In genomic region chr19:3275583-3276340, GRCh38 we compare ENCODE assay signal across 9 cellular contexts. TPM values are rescaled to one million over a fixed set of nuclear protein-coding genes. Genes with fewer than 3 reads are reported as not detected.
DNase-seq lines count a peak whose midpoint lies in the region; ATAC-seq and TF ChIP-seq lines count a peak whose summit lies in the region.
"Had no signal": no experiment of that assay in that cellular context is flagged by ENCODE, and none has a peak within 500 bp of the region (broad histone marks: within the 10 kb centered on the region; RNA-seq: fewer than 3 reads in every experiment).

No MANE protein-coding gene starts in this region.

- H3K4me3 ChIP-seq in gastroesophageal sphincter (peak overlapping the region in 1 of 2 donors; percentile 43), parathyroid adenoma (ENCODE audit: low read depth, low read length) (peak overlapping the region; percentile 52), upper lobe of right lung (peak overlapping the region; percentile 40)

- TF ChIP-seq POLR2A in gastroesophageal sphincter (IDR thresholded peaks at IDR 0.05): no peak

- H3K36me3 ChIP-seq in gastroesophageal sphincter (no peaks in the 10 kb centered on the region), parathyroid adenoma (ENCODE audit: control insufficient read depth, insufficient read depth, low read length) (no peaks in the 10 kb centered on the region), upper lobe of right lung (no peaks in the 10 kb centered on the region)

- H3K4me2 ChIP-seq in parathyroid adenoma (ENCODE audit: low read length): peak overlapping the region; percentile 80

- no peak for TF ChIP-seq EP300 in gastroesophageal sphincter (IDR thresholded peaks at IDR 0.05)

- peaks cover 0 to 15% (median 0%) of the 10 kb centered on the region in 3 donors for H3K9me3 ChIP-seq in gastroesophageal sphincter
- no peaks in the 10 kb centered on the region for H3K9me3 ChIP-seq in parathyroid adenoma (ENCODE audit: control insufficient read depth, low read length)
- no peaks in the 10 kb centered on the region for H3K9me3 ChIP-seq in upper lobe of right lung

- TF ChIP-seq CTCF in gastroesophageal sphincter (IDR thresholded peaks at IDR 0.05) (no peak), parathyroid adenoma (IDR thresholded peaks at IDR 0.05) (peak; percentile 40), upper lobe of right lung (IDR thresholded peaks at IDR 0.05) (peak; percentile 18)

- 50% methylated on average over 1 of the region's 45 CpGs; no CpG with 5 or more reads in 1 of the 2 donors for WGBS in gastroesophageal sphincter (ENCODE audit: low coverage in 1 of 2), 2 donors

- H3K27me3 ChIP-seq in gastroesophageal sphincter (peaks cover 98% of the 10 kb centered on the region), parathyroid adenoma (ENCODE audit: control insufficient read depth, insufficient read depth, low read length) (no peaks in the 10 kb centered on the region), upper lobe of right lung (peaks cover 70% of the 10 kb centered on the region)

- DNase-seq in GDM1 (lab: John Stamatoyannopoulos, UW) (peak; percentile 88), LoVo (ENCODE audit: low spot score) (peak; percentile 89), SK-MEL-5 (ENCODE audit: low read depth, low spot score) (peak; percentile 88), upper lobe of right lung (peak; percentile 90)
- DNase-seq in activated gamma-delta T cell treated with anti-CD3 and anti-CD28 coated beads, Interleukin-2, amount 50 U/mL, for 16 hours (ENCODE audit: low read depth): peak; percentile 81

- in situ Hi-C loops in SK-MEL-5 (cut with HindIII; ENCODE audit: low pct_unique_long_range_greater_than_20kb, low sequenced_read_pairs): no loop called here

- no peaks in the 10 kb centered on the region for H3K79me2 ChIP-seq in parathyroid adenoma

- H3K27ac ChIP-seq in gastroesophageal sphincter: no peak overlapping the region
- no peak overlapping the region for H3K27ac ChIP-seq in parathyroid adenoma
- no peak overlapping the region for H3K27ac ChIP-seq in upper lobe of right lung

- H3K9ac ChIP-seq in parathyroid adenoma: no peak overlapping the region

- ATAC-seq in gastroesophageal sphincter (peak; percentile 32), upper lobe of right lung (peak; percentile 90), HG03135 (IDR thresholded peaks at IDR 0.05; ENCODE audit: unreplicated experiment) (no peak)

- H3K4me1 ChIP-seq in gastroesophageal sphincter (peaks cover 0 to 16% (median 6%) of the 10 kb centered on the region in 3 donors), parathyroid adenoma (peaks cover 2% of the 10 kb centered on the region), upper lobe of right lung (no peaks in the 10 kb centered on the region)

- intact Hi-C loops in upper lobe of right lung (cut with DNase I): no loop called here

- peak overlapping the region; percentile 88 for H2AFZ ChIP-seq in parathyroid adenoma

RNA-seq across cellular contexts. Expression of gene CELF5, which starts 51.3 kb away (rescaled TPM):
- total RNA-seq in SK-MEL-5 (2014; rRNA removed; shearing (Covaris generic)): not detected in 2 replicates
- 0.21 and 1.3 TPM in 2 replicates for polyA plus RNA-seq in SK-MEL-5 (2015; cell fraction: cytosol; rRNA removed)
- 0.26 and 1.3 TPM in 2 replicates for polyA plus RNA-seq in SK-MEL-5 (2015; cell fraction: nucleus; rRNA removed)
- total RNA-seq in gastroesophageal sphincter (not detected), upper lobe of right lung (not detected)
- total RNA-seq: pulmonary artery endothelial cell had no signal

Comparison
In these comparisons a context has a peak if more than half of its experiments do, and no peak if none do; other contexts are left out.
1. CTCF ChIP-seq: peak in parathyroid adenoma (single experiment) and upper lobe of right lung (single experiment); none in gastroesophageal sphincter (0 of 4).
2. Peak in every context shown above with its lines, with median percentiles within 50 percentile points of each other: DNase-seq.